Comparison of ENCODE assay signal across 23 cellular contexts in the genomic region with DNA sequence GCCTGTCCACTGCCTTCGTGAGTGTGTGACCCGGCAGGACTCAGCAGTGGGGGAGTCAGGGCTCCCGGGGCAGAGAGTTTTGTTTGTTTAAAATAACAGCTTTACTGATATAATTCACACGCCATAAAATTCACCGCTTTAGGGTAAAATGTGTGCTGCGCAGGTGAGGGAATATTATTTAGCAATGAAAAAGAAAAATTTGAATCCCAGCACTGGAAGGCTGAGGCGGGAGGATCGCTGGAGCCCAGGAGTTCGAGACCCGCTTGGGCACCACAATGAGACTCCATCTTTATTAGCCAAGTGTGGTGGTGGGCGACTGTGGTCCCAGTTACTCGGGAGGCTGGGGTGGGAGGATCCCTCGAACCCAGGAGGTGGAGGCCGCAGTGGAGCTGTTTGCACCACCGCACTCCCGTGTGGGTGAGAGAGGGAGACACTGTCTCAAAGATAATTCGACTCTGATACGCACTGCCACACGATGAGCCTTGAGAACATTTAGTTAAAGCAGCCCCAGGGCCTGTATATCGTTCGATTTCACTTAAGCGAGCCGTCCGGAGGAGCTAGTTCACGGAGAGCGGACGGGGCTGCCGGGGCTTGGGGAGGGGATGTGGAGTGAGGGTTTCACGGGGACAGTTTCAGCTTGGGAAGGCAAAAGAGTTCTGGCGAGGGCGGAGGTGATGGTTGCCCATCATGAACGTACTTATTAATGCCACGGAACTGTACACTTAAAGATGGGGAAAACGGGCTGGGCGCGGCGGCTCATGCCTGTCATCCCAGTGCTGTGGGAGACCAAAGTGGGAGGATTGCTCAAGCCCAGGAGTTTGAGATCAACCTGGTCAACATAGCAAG. TPM values are rescaled to one million over a fixed set of nuclear protein-coding genes. Genes with fewer than 3 reads are reported as not detected.
DNase-seq lines count a peak whose midpoint lies in the region; ATAC-seq, FAIRE-seq and TF ChIP-seq lines count a peak whose summit lies in the region.
"Had no signal": no experiment of that assay in that cellular context is flagged by ENCODE, and none has a peak within 500 bp of the region (broad histone marks: within the 10 kb centered on the region; RNA-seq: fewer than 3 reads in every experiment).

No MANE protein-coding gene starts in this region.

- no peak for TF ChIP-seq EP300 in K562 (IDR thresholded peaks at IDR 0.05; ENCODE audit: low read length)

- H3K4me1 ChIP-seq in Panc1 (ENCODE audit: control insufficient read depth, insufficient read depth, low read length) (no peaks in the 10 kb centered on the region), K562 (replicated peaks in 1 of 2; ENCODE audit: control insufficient read depth in 2 of 2, insufficient read depth in 2 of 2, low read length in 2 of 2) (peaks cover 0 to 34% of the 10 kb centered on the region in 2 experiments; a peak in 1 of 5 replicates)
- H3K4me1 ChIP-seq: A549, Caco-2 had no signal

- TF ChIP-seq POLR2A in K562 (conservative IDR thresholded peaks at IDR 0.05) = no peak

- TF ChIP-seq CTCF in GM06990 (IDR thresholded peaks at IDR 0.05; ENCODE audit: insufficient read depth, low read length, poor library complexity, severe bottlenecking) (no peak), Panc1 (IDR thresholded peaks at IDR 0.05) (no peak), K562 (IDR thresholded peaks at IDR 0.05 in 2 of 3, conservative IDR thresholded peaks at IDR 0.05 in 1 of 3; ENCODE audit: insufficient read depth in 2 of 3, low read depth in 1 of 3, low read length in 3 of 3) (no peak)

- no peak for TF ChIP-seq RAD21 in K562 (CRISPR knock-in tag; conservative IDR thresholded peaks at IDR 0.05 in 1 of 2, IDR thresholded peaks at IDR 0.05 in 1 of 2)

- H3K27ac ChIP-seq in Panc1 (ENCODE audit: low read length) (no peak overlapping the region), K562 (ENCODE audit: extremely low read depth, low read depth, low read length) (no peak overlapping the region)
- H3K27ac ChIP-seq: 22Rv1, A549, C4-2B, GM23248 had no signal

- in situ Hi-C loops in Panc1 (cut with HindIII; ENCODE audit: low pct_unique_long_range_greater_than_20kb, low sequenced_read_pairs) (no loop called here), K562 (cut with MboI) (no loop called here)

- H3K27ac Mint-ChIP-seq in activated CD4-positive, alpha-beta T cell treated with anti-CD3 and anti-CD28 coated beads, Interleukin-2, amount 10 ng/mL, durations not matched to agents 7 days and 5 days = peak overlapping the region; percentile 25
- H3K27ac Mint-ChIP-seq: CD4-positive, alpha-beta T cell had no signal

- POLR2A ChIA-PET in activated CD4-positive, alpha-beta T cell treated with anti-CD3 and anti-CD28 coated beads, Interleukin-2, amount 10 ng/mL, durations not matched to agents 7 days and 5 days (lab: Charles Lee) = no interaction called here
- POLR2A ChIA-PET in Panc1 (lab: Charles Lee) = no interaction called here
- POLR2A ChIA-PET in K562 (lab: Yijun Ruan, JAX) = interaction anchor here (0.5 to 0.9 kb wide), 2 partner anchors 8 to 10 kb away, joined by 3 to 4 read pairs; a partner anchor contains a TSS

- no peaks in the 10 kb centered on the region for H3K4me1 Mint-ChIP-seq in activated CD4-positive, alpha-beta T cell treated with anti-CD3 and anti-CD28 coated beads, Interleukin-2, amount 10 ng/mL, durations not matched to agents 7 days and 5 days

- H3K27me3 Mint-ChIP-seq in activated CD4-positive, alpha-beta T cell treated with anti-CD3 and anti-CD28 coated beads, Interleukin-2, amount 10 ng/mL, durations not matched to agents 7 days and 5 days = no peaks in the 10 kb centered on the region
- H3K27me3 Mint-ChIP-seq: CD4-positive, alpha-beta T cell had no signal

- no peaks in the 10 kb centered on the region for H3K9me3 Mint-ChIP-seq in activated CD4-positive, alpha-beta T cell treated with anti-CD3 and anti-CD28 coated beads, Interleukin-2, amount 10 ng/mL, durations not matched to agents 7 days and 5 days
- H3K9me3 Mint-ChIP-seq: CD4-positive, alpha-beta T cell had no signal

- H3K9me1 ChIP-seq in K562 (ENCODE audit: control insufficient read depth, insufficient read depth, low read length) = no peaks in the 10 kb centered on the region

- intact Hi-C loops in Panc1 (cut with micrococcal nuclease; ENCODE audit: unreplicated experiment) = no loop called here
- intact Hi-C loops in K562 (cut with micrococcal nuclease) = no loop called here

- TSS peak; percentile 53 for BruUV-seq in Panc1 (replicated peaks; lab: Mats Ljungman, UMichigan)
- BruUV-seq in K562 (replicated peaks; lab: Mats Ljungman, UMichigan) = no TSS peak

- ATAC-seq in Panc1 (no peak), K562 (no peak), GM19395 (IDR thresholded peaks at IDR 0.05; ENCODE audit: unreplicated experiment) (no peak)
- ATAC-seq: A549 had no signal

- H3K27me3 ChIP-seq in GM06990 (replicated peaks; ENCODE audit: control insufficient read depth, insufficient read depth, low read length) (no peaks in the 10 kb centered on the region), Panc1 (ENCODE audit: control insufficient read depth, insufficient read depth, low read length) (no peaks in the 10 kb centered on the region), K562 (ENCODE audit: control insufficient read depth in 2 of 2, insufficient read depth in 2 of 2, low read length in 2 of 2) (no peaks in the 10 kb centered on the region)

- H4K20me1 ChIP-seq in K562 (replicated peaks; ENCODE audit: control insufficient read depth, insufficient read depth, low read length) = no peaks in the 10 kb centered on the region

- CTCF ChIA-PET in activated CD4-positive, alpha-beta T cell treated with anti-CD3 and anti-CD28 coated beads, Interleukin-2, amount 10 ng/mL, durations not matched to agents 7 days and 5 days (lab: Charles Lee) = no interaction called here
- CTCF ChIA-PET in Panc1 (lab: Charles Lee) = interaction anchor here (0.5 kb wide), 1 partner anchor 172 kb away, joined by 5 read pairs; no protein-coding TSS in a partner anchor
- CTCF ChIA-PET in K562 (lab: Yijun Ruan, JAX; ENCODE audit: low intra/inter-chr PET ratio) = no interaction called here

- H3K9ac ChIP-seq in K562 (ENCODE audit: insufficient read depth in 1 of 2, low read depth in 2 of 2, low read length in 2 of 2) = no peak overlapping the region; a peak in 1 of 4 replicates
- H3K9ac ChIP-seq: GM23248 had no signal

- FAIRE-seq in K562 (lab: Jason Lieb, UNC) = no peak
- FAIRE-seq: A549, D721Med, GM19239, H54 had no signal

- peaks cover 8% of the 10 kb centered on the region for H3K36me3 Mint-ChIP-seq in activated CD4-positive, alpha-beta T cell treated with anti-CD3 and anti-CD28 coated beads, Interleukin-2, amount 10 ng/mL, durations not matched to agents 7 days and 5 days (ENCODE audit: low read depth)

- H3K9me3 ChIP-seq in Panc1 (ENCODE audit: control insufficient read depth, insufficient read depth, low read depth, low read length) = no peaks in the 10 kb centered on the region
- H3K9me3 ChIP-seq in K562 (replicated peaks; ENCODE audit: control insufficient read depth, insufficient read depth, low read depth, low read length) = no peaks in the 10 kb centered on the region
- H3K9me3 ChIP-seq: A549, Caco-2 had no signal

- peaks cover 26% of the 10 kb centered on the region for H3K36me3 ChIP-seq in GM06990 (ENCODE audit: control insufficient read depth, insufficient read depth, low read length)
- H3K36me3 ChIP-seq in Panc1 (ENCODE audit: control insufficient read depth, insufficient read depth, low read length) = no peaks in the 10 kb centered on the region
- peaks cover 80% of the 10 kb centered on the region; the same call in 1 of the 3 replicates for H3K36me3 ChIP-seq in K562 (ENCODE audit: control insufficient read depth, insufficient read depth, low read length)

- 98% methylated on average over 36 of the region's 37 CpGs for WGBS in K562 (ENCODE audit: insufficient coverage, low coverage, missing lambda C conversion rate)

- H3K79me2 ChIP-seq in K562 (ENCODE audit: control insufficient read depth, insufficient read depth, low read length) = no peaks in the 10 kb centered on the region

- DNase-seq in activated CD4-positive, alpha-beta T cell treated with anti-CD3 and anti-CD28 coated beads, Interleukin-2, amount 10 ng/mL, durations not matched to agents 7 days and 5 days = no peak
- no peak for DNase-seq in activated CD4-positive, alpha-beta T cell treated with anti-CD3 and anti-CD28 coated beads, Interleukin-2, amount 50 U/mL, for 1 hour
- DNase-seq in GM06990 (ENCODE audit: extremely low read depth, insufficient read length) (peak; percentile 6), Panc1 (ENCODE audit: low read depth, low spot score) (no peak), K562 (ENCODE audit: extremely low read depth in 1 of 4, low spot score in 3 of 4) (no peak), DMS 273 (lab: John Stamatoyannopoulos, UW; ENCODE audit: unreplicated experiment) (no peak)
- DNase-seq: AML-193; Caco-2; CD4-positive, alpha-beta T cell; DMS153; DMS79; GDM1; GM23248 had no signal

- no peak overlapping the region for H2AFZ ChIP-seq in K562 (ENCODE audit: low read depth, low read length)
- H2AFZ ChIP-seq: GM23248 had no signal

- no peak overlapping the region for H3K4me2 ChIP-seq in K562 (ENCODE audit: insufficient read depth, low read length)
- H3K4me2 ChIP-seq: A549 had no signal

- H3K4me3 ChIP-seq in GM06990 (replicated peaks; ENCODE audit: low read depth, low read length) (no peak overlapping the region), Panc1 (ENCODE audit: low read depth in 2 of 2, low read length in 2 of 2) (no peak overlapping the region), K562 (no peak overlapping the region)
- H3K4me3 ChIP-seq: A549, GM23248 had no signal

- H3K4me3 Mint-ChIP-seq in activated CD4-positive, alpha-beta T cell treated with anti-CD3 and anti-CD28 coated beads, Interleukin-2, amount 10 ng/mL, durations not matched to agents 7 days and 5 days = no peak overlapping the region
- H3K4me3 Mint-ChIP-seq: CD4-positive, alpha-beta T cell had no signal

RNA-seq across cellular contexts. Expression of a gene that starts 10.2 kb away (rescaled TPM):
- 10 to 100 TPM; 49.1 to 65.5 TPM for total RNA-seq in activated CD4-positive, alpha-beta T cell treated with anti-CD3 and anti-CD28 coated beads, Interleukin-2, amount 10 ng/mL, durations not matched to agents 7 days and 5 days
- total RNA-seq in Panc1 (2021; ENCODE audit: unreplicated experiment) = 65.4 TPM
- 48.9 TPM for polyA plus RNA-seq in Panc1 (2012; ENCODE audit: insufficient read length)
- total RNA-seq in K562 (2011; cell fraction: chromatin; rRNA removed; ENCODE audit: low replicate concordance) = 105 and 266 TPM in 2 replicates
- total RNA-seq in K562 (2011; cell fraction: nucleolus; rRNA removed) = 180 and 212 TPM in 2 replicates
- total RNA-seq in K562 (2011; cell fraction: nucleoplasm; rRNA removed) = 109 and 112 TPM in 2 replicates
- 35.1 and 47.4 TPM in 2 replicates for total RNA-seq in K562 (2014; rRNA removed)
- total RNA-seq in K562 (2014; rRNA removed; fragmentation: Illumina TruSeq; extraction: Trizol) = 1.7 and 3.0 TPM in 2 replicates
- 21.2 and 21.9 TPM in 2 replicates for total RNA-seq in K562 (2015; rRNA removed; fragmentation: Illumina TruSeq; extraction: Trizol)
- 77.4 and 91.8 TPM in 2 replicates for total RNA-seq in K562 (2021)
- polyA plus RNA-seq in K562 (2011; rRNA removed) = 14.5 and 24.6 TPM in 2 replicates
- polyA plus RNA-seq in K562 (2011; cell fraction: cytosol; rRNA removed) = 19.9 and 53.3 TPM in 2 replicates
- polyA plus RNA-seq in K562 (2011; cell fraction: nucleus; rRNA removed) = 229 and 359 TPM in 2 replicates
- 48.2 and 53.0 TPM in 2 replicates for polyA plus RNA-seq in K562 (2012)
- 8.2 and 29.3 TPM in 2 replicates for polyA plus RNA-seq in K562 (2014; fragmentation: Illumina TruSeq; extraction: Trizol)
- 1 to 10 TPM in 1 of 2 experiments, under 1 TPM in 1; 0.51 to 1.4 TPM for polyA plus RNA-seq in K562 (2014; fragmentation: Nextera tagmentation; extraction: Ambion mirVana)
- 60.2 and 63.2 TPM in 2 replicates for polyA plus RNA-seq in K562 (2014; rRNA removed)
- polyA minus RNA-seq in K562 (2011; rRNA and poly(A)+ RNA removed) = 5.7 and 6.3 TPM in 2 replicates
- 24.3 and 30.0 TPM in 2 replicates for polyA minus RNA-seq in K562 (2011; cell fraction: cytosol; rRNA and poly(A)+ RNA removed)
- polyA minus RNA-seq in K562 (2011; cell fraction: nucleus; rRNA and poly(A)+ RNA removed) = 48.3 and 54.8 TPM in 2 replicates

RNA-seq across cellular contexts. Expression of a gene that starts 14.6 kb away (rescaled TPM):
- not detected for total RNA-seq in activated CD4-positive, alpha-beta T cell treated with anti-CD3 and anti-CD28 coated beads, Interleukin-2, amount 10 ng/mL, durations not matched to agents 7 days and 5 days
- not detected for total RNA-seq in Panc1 (2021; ENCODE audit: unreplicated experiment)
- not detected for polyA plus RNA-seq in Panc1 (2012; ENCODE audit: insufficient read length)
- total RNA-seq in K562 (2011; cell fraction: chromatin; rRNA removed; ENCODE audit: low replicate concordance) = not detected in 2 replicates
- total RNA-seq in K562 (2011; cell fraction: nucleolus; rRNA removed) = not detected in 2 replicates
- total RNA-seq in K562 (2011; cell fraction: nucleoplasm; rRNA removed) = not detected in 2 replicates
- not detected in 2 replicates for total RNA-seq in K562 (2014; rRNA removed)
- total RNA-seq in K562 (2014; rRNA removed; fragmentation: Illumina TruSeq; extraction: Trizol) = not detected in 2 replicates
- total RNA-seq in K562 (2015; rRNA removed; fragmentation: Illumina TruSeq; extraction: Trizol) = not detected in 2 replicates
- 0.11 and 0.38 TPM in 2 replicates for total RNA-seq in K562 (2021)
- polyA plus RNA-seq in K562 (2011; rRNA removed) = not detected in 2 replicates
- polyA plus RNA-seq in K562 (2011; cell fraction: cytosol; rRNA removed) = 0.07 TPM in 1 of 2 replicates, not detected in the other
- polyA plus RNA-seq in K562 (2011; cell fraction: nucleus; rRNA removed) = 0.09 TPM in 1 of 2 replicates, not detected in the other
- not detected in 2 replicates for polyA plus RNA-seq in K562 (2012)
- polyA plus RNA-seq in K562 (2014; fragmentation: Illumina TruSeq; extraction: Trizol) = not detected in 2 replicates
- polyA plus RNA-seq in K562 (2014; fragmentation: Nextera tagmentation; extraction: Ambion mirVana) = not detected
- polyA plus RNA-seq in K562 (2014; rRNA removed) = not detected in 2 replicates
- polyA minus RNA-seq in K562 (2011; rRNA and poly(A)+ RNA removed) = not detected in 2 replicates
- not detected in 2 replicates for polyA minus RNA-seq in K562 (2011; cell fraction: cytosol; rRNA and poly(A)+ RNA removed)
- polyA minus RNA-seq in K562 (2011; cell fraction: nucleus; rRNA and poly(A)+ RNA removed) = not detected in 2 replicates
- total RNA-seq: Caco-2; CD4-positive, alpha-beta T cell; Daoy; GM23248 had no signal
- polyA plus RNA-seq: A549, BJ, GM23248 had no signal

RNA-seq across cellular contexts. Expression of a gene that starts 28.5 kb away (rescaled TPM):
- total RNA-seq in activated CD4-positive, alpha-beta T cell treated with anti-CD3 and anti-CD28 coated beads, Interleukin-2, amount 10 ng/mL, durations not matched to agents 7 days and 5 days = 10 to 100 TPM; 58.3 to 64.0 TPM
- total RNA-seq in Panc1 (2021; ENCODE audit: unreplicated experiment) (179 TPM), K562 (2014; rRNA removed) (56.3 and 60.8 TPM in 2 replicates), K562 (2014; rRNA removed; fragmentation: Illumina TruSeq; extraction: Trizol) (8.4 and 10.7 TPM in 2 replicates), K562 (2015; rRNA removed; fragmentation: Illumina TruSeq; extraction: Trizol) (19.6 and 22.4 TPM in 2 replicates), K562 (2021) (85.3 and 97.0 TPM in 2 replicates)
- polyA plus RNA-seq in Panc1 (2012; ENCODE audit: insufficient read length) = 190 TPM
- total RNA-seq in K562 (2011; cell fraction: chromatin; rRNA removed; ENCODE audit: low replicate concordance) = 211 and 640 TPM in 2 replicates
- total RNA-seq in K562 (2011; cell fraction: nucleolus; rRNA removed) = 395 and 397 TPM in 2 replicates
- total RNA-seq in K562 (2011; cell fraction: nucleoplasm; rRNA removed) = 230 and 249 TPM in 2 replicates
- polyA plus RNA-seq in K562 (2011; rRNA removed) (18.2 and 29.5 TPM in 2 replicates), K562 (2014; fragmentation: Illumina TruSeq; extraction: Trizol) (18.7 and 39.3 TPM in 2 replicates), K562 (2014; fragmentation: Nextera tagmentation; extraction: Ambion mirVana) (under 1 TPM; 0.06 TPM), K562 (2014; rRNA removed) (81.5 and 126 TPM in 2 replicates)
- polyA plus RNA-seq in K562 (2011; cell fraction: cytosol; rRNA removed) = 15.2 and 41.1 TPM in 2 replicates
- 239 and 402 TPM in 2 replicates for polyA plus RNA-seq in K562 (2011; cell fraction: nucleus; rRNA removed)
- 92.4 and 190 TPM in 2 replicates for polyA plus RNA-seq in K562 (2012)
- polyA minus RNA-seq in K562 (2011; rRNA and poly(A)+ RNA removed) = 9.3 and 23.0 TPM in 2 replicates
- 19.6 and 27.9 TPM in 2 replicates for polyA minus RNA-seq in K562 (2011; cell fraction: cytosol; rRNA and poly(A)+ RNA removed)
- polyA minus RNA-seq in K562 (2011; cell fraction: nucleus; rRNA and poly(A)+ RNA removed) = 70.2 and 71.9 TPM in 2 replicates

RNA-seq across cellular contexts. Expression of a gene that starts 30.1 kb away (rescaled TPM):
- total RNA-seq in activated CD4-positive, alpha-beta T cell treated with anti-CD3 and anti-CD28 coated beads, Interleukin-2, amount 10 ng/mL, durations not matched to agents 7 days and 5 days = 10 to 100 TPM; 60.6 to 73.5 TPM
- 0.13 TPM for total RNA-seq in Panc1 (2021; ENCODE audit: unreplicated experiment)
- polyA plus RNA-seq in Panc1 (2012; ENCODE audit: insufficient read length) = 0.48 TPM
- total RNA-seq in K562 (2011; cell fraction: chromatin; rRNA removed; ENCODE audit: low replicate concordance) = not detected in 2 replicates
- total RNA-seq in K562 (2011; cell fraction: nucleolus; rRNA removed) = not detected in 2 replicates
- total RNA-seq in K562 (2011; cell fraction: nucleoplasm; rRNA removed) = not detected in 2 replicates
- not detected in 2 replicates for total RNA-seq in K562 (2014; rRNA removed)
- not detected in 2 replicates for total RNA-seq in K562 (2014; rRNA removed; fragmentation: Illumina TruSeq; extraction: Trizol)
- not detected in 2 replicates for total RNA-seq in K562 (2015; rRNA removed; fragmentation: Illumina TruSeq; extraction: Trizol)
- 0.18 TPM in 1 of 2 replicates, not detected in the other for total RNA-seq in K562 (2021)
- not detected in 2 replicates for polyA plus RNA-seq in K562 (2011; rRNA removed)
- polyA plus RNA-seq in K562 (2011; cell fraction: cytosol; rRNA removed) = not detected in 2 replicates
- polyA plus RNA-seq in K562 (2011; cell fraction: nucleus; rRNA removed) = not detected in 2 replicates
- 0.09 and 0.29 TPM in 2 replicates for polyA plus RNA-seq in K562 (2012)
- not detected in 2 replicates for polyA plus RNA-seq in K562 (2014; fragmentation: Illumina TruSeq; extraction: Trizol)
- under 1 TPM in 1 of 2 experiments, not detected in 1; 0.04 TPM for polyA plus RNA-seq in K562 (2014; fragmentation: Nextera tagmentation; extraction: Ambion mirVana)
- polyA plus RNA-seq in K562 (2014; rRNA removed) = not detected in 2 replicates
- polyA minus RNA-seq in K562 (2011; rRNA and poly(A)+ RNA removed) = not detected in 2 replicates
- not detected in 2 replicates for polyA minus RNA-seq in K562 (2011; cell fraction: cytosol; rRNA and poly(A)+ RNA removed)
- not detected in 2 replicates for polyA minus RNA-seq in K562 (2011; cell fraction: nucleus; rRNA and poly(A)+ RNA removed)
- total RNA-seq: Caco-2, Daoy had no signal
- polyA plus RNA-seq: A549 had no signal

RNA-seq across cellular contexts. Expression of a gene that starts 59.0 kb away (rescaled TPM):
- 1 to 10 TPM; 1.9 to 2.7 TPM for total RNA-seq in activated CD4-positive, alpha-beta T cell treated with anti-CD3 and anti-CD28 coated beads, Interleukin-2, amount 10 ng/mL, durations not matched to agents 7 days and 5 days
- total RNA-seq in Panc1 (2021; ENCODE audit: unreplicated experiment) (2.0 TPM), K562 (2014; rRNA removed) (0.04 TPM in 1 of 2 replicates, not detected in the other), K562 (2014; rRNA removed; fragmentation: Illumina TruSeq; extraction: Trizol) (not detected in 2 replicates), K562 (2015; rRNA removed; fragmentation: Illumina TruSeq; extraction: Trizol) (0.18 TPM in 1 of 2 replicates, not detected in the other), K562 (2021) (0.22 and 0.42 TPM in 2 replicates)
- 2.9 TPM for polyA plus RNA-seq in Panc1 (2012; ENCODE audit: insufficient read length)
- total RNA-seq in K562 (2011; cell fraction: chromatin; rRNA removed; ENCODE audit: low replicate concordance) = 1.2 and 4.8 TPM in 2 replicates
- total RNA-seq in K562 (2011; cell fraction: nucleolus; rRNA removed) = 2.5 and 3.0 TPM in 2 replicates
- total RNA-seq in K562 (2011; cell fraction: nucleoplasm; rRNA removed) = 1.5 and 2.7 TPM in 2 replicates
- polyA plus RNA-seq in K562 (2011; rRNA removed) (0.15 and 0.19 TPM in 2 replicates), K562 (2014; fragmentation: Illumina TruSeq; extraction: Trizol) (not detected in 2 replicates), K562 (2014; fragmentation: Nextera tagmentation; extraction: Ambion mirVana) (not detected), K562 (2014; rRNA removed) (0.03 and 1.4 TPM in 2 replicates)
- polyA plus RNA-seq in K562 (2011; cell fraction: cytosol; rRNA removed) = 0.04 TPM in 1 of 2 replicates, not detected in the other
- 1.1 and 2.4 TPM in 2 replicates for polyA plus RNA-seq in K562 (2011; cell fraction: nucleus; rRNA removed)
- 0.39 and 4.2 TPM in 2 replicates for polyA plus RNA-seq in K562 (2012)
- not detected in 2 replicates for polyA minus RNA-seq in K562 (2011; rRNA and poly(A)+ RNA removed)
- not detected in 2 replicates for polyA minus RNA-seq in K562 (2011; cell fraction: cytosol; rRNA and poly(A)+ RNA removed)
- polyA minus RNA-seq in K562 (2011; cell fraction: nucleus; rRNA and poly(A)+ RNA removed) = 0.33 and 0.54 TPM in 2 replicates
- total RNA-seq: Daoy, GM23248, HT-29 had no signal
